In genomic region chr4:55554453-55555030, GRCh38 we compare ENCODE assay signal across 11 cellular contexts. TPM values are rescaled to one million over a fixed set of nuclear protein-coding genes. Genes with fewer than 3 reads are reported as not detected.
DNase-seq lines count a peak whose midpoint lies in the region; FAIRE-seq and TF ChIP-seq lines count a peak whose summit lies in the region.
"Had no signal": no experiment of that assay in that cellular context is flagged by ENCODE, and none has a peak within 500 bp of the region (broad histone marks: within the 10 kb centered on the region; RNA-seq: fewer than 3 reads in every experiment).

No MANE protein-coding gene starts in this region.

- H3K36me3 Mint-ChIP-seq in activated T-helper 2 cell treated with anti-CD3 and anti-CD28 coated beads, Interferon-gamma antibody, Interleukin-2, Interleukin-4, amounts not matched to agents 10 μg/mL and 5 μg/mL and 100 μg/mL, durations not matched to agents 14 hours and 24 hours and 36 hours (ENCODE audit: low read depth), result peaks cover 3% of the 10 kb centered on the region

- H3K36me3 ChIP-seq in suprapubic skin, result no peaks in the 10 kb centered on the region

- DNase-seq in SHP77 treated with DMSO at 0.1 percent for 48 hours (lab: John Stamatoyannopoulos, UW), result peak; percentile 9
- no peak for DNase-seq in SHP77 (lab: John Stamatoyannopoulos, UW)
- peak; percentile 25 for DNase-seq in RCC 7860 (ENCODE audit: low spot score)
- DNase-seq in fibroblast of peridontal ligament (ENCODE audit: extremely low read depth), result peak; percentile 83
- no peak for DNase-seq in suprapubic skin (ENCODE audit: low spot score in 2 of 2)
- no peak for DNase-seq in frontal cortex (ENCODE audit: low spot score in 2 of 2)
- DNase-seq in NCI-H226, result no peak
- no peak for DNase-seq in activated T-helper 2 cell treated with anti-CD3 and anti-CD28 coated beads, Interferon-gamma antibody, Interleukin-2, Interleukin-4, amounts not matched to agents 10 μg/mL and 5 μg/mL and 100 μg/mL, durations not matched to agents 14 hours and 24 hours and 36 hours (ENCODE audit: low spot score)

- H3K4me1 Mint-ChIP-seq in activated T-helper 2 cell treated with anti-CD3 and anti-CD28 coated beads, Interferon-gamma antibody, Interleukin-2, Interleukin-4, amounts not matched to agents 10 μg/mL and 5 μg/mL and 100 μg/mL, durations not matched to agents 14 hours and 24 hours and 36 hours (ENCODE audit: low read depth), result peaks cover 10% of the 10 kb centered on the region

- H3K27ac Mint-ChIP-seq in activated T-helper 2 cell treated with anti-CD3 and anti-CD28 coated beads, Interferon-gamma antibody, Interleukin-2, Interleukin-4, amounts not matched to agents 10 μg/mL and 5 μg/mL and 100 μg/mL, durations not matched to agents 14 hours and 24 hours and 36 hours, result no peak overlapping the region

- no peaks in the 10 kb centered on the region for H3K9me3 ChIP-seq in suprapubic skin

- no peaks in the 10 kb centered on the region for H3K27me3 ChIP-seq in suprapubic skin

- peaks cover 12% of the 10 kb centered on the region for H3K9me3 Mint-ChIP-seq in activated T-helper 2 cell treated with anti-CD3 and anti-CD28 coated beads, Interferon-gamma antibody, Interleukin-2, Interleukin-4, amounts not matched to agents 10 μg/mL and 5 μg/mL and 100 μg/mL, durations not matched to agents 14 hours and 24 hours and 36 hours

- H3K27me3 Mint-ChIP-seq in activated T-helper 2 cell treated with anti-CD3 and anti-CD28 coated beads, Interferon-gamma antibody, Interleukin-2, Interleukin-4, amounts not matched to agents 10 μg/mL and 5 μg/mL and 100 μg/mL, durations not matched to agents 14 hours and 24 hours and 36 hours (ENCODE audit: low read depth), result peaks cover 39% of the 10 kb centered on the region

- no peak for TF ChIP-seq EP300 in suprapubic skin (IDR thresholded peaks at IDR 0.05)

- 39% methylated on average over 2 of the region's 2 CpGs for WGBS in suprapubic skin

- intact Hi-C loops in activated T-helper 2 cell treated with anti-CD3 and anti-CD28 coated beads, Interferon-gamma antibody, Interleukin-2, Interleukin-4, amounts not matched to agents 10 μg/mL and 5 μg/mL and 100 μg/mL, durations not matched to agents 14 hours and 24 hours and 36 hours (cut with micrococcal nuclease), result loop anchor here (1.0 to 5.0 kb wide), 2 partner anchors 217 to 242 kb away; no protein-coding TSS in a partner anchor

- H3K4me3 ChIP-seq in suprapubic skin, result no peak overlapping the region

- no peak overlapping the region for H3K27ac ChIP-seq in suprapubic skin
- H3K27ac ChIP-seq: epithelial cell of prostate had no signal

- no peak overlapping the region for H3K4me3 Mint-ChIP-seq in activated T-helper 2 cell treated with anti-CD3 and anti-CD28 coated beads, Interferon-gamma antibody, Interleukin-2, Interleukin-4, amounts not matched to agents 10 μg/mL and 5 μg/mL and 100 μg/mL, durations not matched to agents 14 hours and 24 hours and 36 hours (ENCODE audit: low read depth)

- no peak for TF ChIP-seq POLR2A in suprapubic skin (IDR thresholded peaks at IDR 0.05)

- peaks cover 7% of the 10 kb centered on the region for H3K4me1 ChIP-seq in suprapubic skin

- FAIRE-seq in RCC 7860 (lab: Jason Lieb, UNC) (peak; percentile 75), frontal cortex (lab: Jason Lieb, UNC) (no peak)

- TF ChIP-seq CTCF in suprapubic skin (IDR thresholded peaks at IDR 0.05), result peak; percentile 16 to 21

RNA-seq across cellular contexts. Expression of gene CLOCK, which starts 7.8 kb away (rescaled TPM):
- total RNA-seq in suprapubic skin, result 10 to 100 TPM; 15.9 to 20.7 (median 19.0) TPM
- 27.3 TPM for total RNA-seq in frontal cortex
- 7.2 and 7.4 TPM in 2 replicates for total RNA-seq in activated T-helper 2 cell treated with anti-CD3 and anti-CD28 coated beads, Interferon-gamma antibody, Interleukin-2, Interleukin-4, amounts not matched to agents 10 μg/mL and 5 μg/mL and 100 μg/mL, durations not matched to agents 14 hours and 24 hours and 36 hours

RNA-seq across cellular contexts. Expression of gene PDCL2, which starts 37.5 kb away (rescaled TPM):
- not detected for total RNA-seq in suprapubic skin
- total RNA-seq in frontal cortex, result not detected
- not detected in 2 replicates for total RNA-seq in activated T-helper 2 cell treated with anti-CD3 and anti-CD28 coated beads, Interferon-gamma antibody, Interleukin-2, Interleukin-4, amounts not matched to agents 10 μg/mL and 5 μg/mL and 100 μg/mL, durations not matched to agents 14 hours and 24 hours and 36 hours
- total RNA-seq: Daoy, NCI-H460 had no signal

Comparison
In these comparisons a context has a peak if more than half of its experiments do, and no peak if none do; other contexts are left out.
1. DNase-seq: peak in SHP77 treated with DMSO at 0.1 percent for 48 hours (single experiment), RCC 7860 (single experiment) and fibroblast of peridontal ligament (single experiment); none in SHP77 (0 of 2), suprapubic skin (0 of 2), frontal cortex (0 of 2), NCI-H226 (single experiment) and activated T-helper 2 cell treated with anti-CD3 and anti-CD28 coated beads, Interferon-gamma antibody, Interleukin-2, Interleukin-4, amounts not matched to agents 10 μg/mL and 5 μg/mL and 100 μg/mL, durations not matched to agents 14 hours and 24 hours and 36 hours (single experiment).